ENCODE assay signal across 19 cellular contexts in genomic region chr6:23775127-23775526, GRCh38.
DNase-seq lines count a peak whose midpoint lies in the region; ATAC-seq, FAIRE-seq and TF ChIP-seq lines count a peak whose summit lies in the region.
"Had no signal": no experiment of that assay in that cellular context is flagged by ENCODE, and none has a peak within 500 bp of the region (broad histone marks: within the 10 kb centered on the region; RNA-seq: fewer than 3 reads in every experiment).

No MANE protein-coding gene starts in this region.

- H2BK5ac ChIP-seq in H1 (ENCODE audit: low read depth, low read length) (no peak overlapping the region), mesenchymal stem cell (ENCODE audit: low read depth, low read length, poor library complexity, severe bottlenecking) (no peak overlapping the region)

- no peak for FAIRE-seq in H1 (lab: Jason Lieb, UNC)
- FAIRE-seq: HepG2 had no signal

- H2AFZ ChIP-seq in H1 (ENCODE audit: low read length) = 0 out of 2 replicates have a peak overlapping the region, but pooled peaks have one; percentile 5
- no peak overlapping the region for H2AFZ ChIP-seq in mesenchymal stem cell (ENCODE audit: low read depth, low read length)

- no peaks in the 10 kb centered on the region for H3K36me3 Mint-ChIP-seq in MCF 10A (ENCODE audit: insufficient read depth, unreplicated experiment)
- H3K36me3 Mint-ChIP-seq: CD4-positive, alpha-beta memory T cell had no signal

- no peak overlapping the region for H4K5ac ChIP-seq in H1 (ENCODE audit: insufficient read length, low read depth, low read length)

- no peak for TF ChIP-seq CTCF in MCF 10A (IDR thresholded peaks at IDR 0.05; ENCODE audit: unreplicated experiment)
- TF ChIP-seq CTCF in breast epithelium (IDR thresholded peaks at IDR 0.05) = no peak
- no peak for TF ChIP-seq CTCF in H1 (IDR thresholded peaks at IDR 0.05; ENCODE audit: control extremely low read depth in 1 of 3, insufficient read depth in 1 of 3, low read depth in 1 of 3, low read length in 3 of 3)
- TF ChIP-seq CTCF in omental fat pad (IDR thresholded peaks at IDR 0.05) = no peak

- H3K27me3 Mint-ChIP-seq in MCF 10A (ENCODE audit: insufficient read depth, unreplicated experiment) = no peaks in the 10 kb centered on the region
- H3K27me3 Mint-ChIP-seq: CD4-positive, alpha-beta memory T cell had no signal

- POLR2A ChIA-PET in MCF 10A (lab: Yijun Ruan, JAX) (no interaction called here), H1 (lab: Charles Lee; ENCODE audit: partially characterized antibody) (no interaction called here)

- H3K23ac ChIP-seq in H1 (ENCODE audit: insufficient read length) (no peak overlapping the region), mesenchymal stem cell (ENCODE audit: low read length in 2 of 2) (no peak overlapping the region)

- WGBS in H1 (ENCODE audit: extremely low coverage in 1 of 2, insufficient coverage in 1 of 2, insufficient read length in 1 of 2, insufficient replicate concordance in 2 of 2, low coverage in 1 of 2, low lambda C conversion rate in 2 of 2, missing lambda C conversion rate in 1 of 2), 2 experiments = 83% methylated on average over 5 of the region's 5 CpGs; no CpG with 5 or more reads in 1 of the 2 experiments
- WGBS in mesenchymal stem cell = 72% methylated on average over 5 of the region's 5 CpGs

- H3K14ac ChIP-seq in H1 (ENCODE audit: insufficient read length) (no peak overlapping the region), mesenchymal stem cell (ENCODE audit: low read length in 2 of 2) (no peak overlapping the region)

- no peak overlapping the region for H4K8ac ChIP-seq in H1 (ENCODE audit: extremely low read depth, insufficient read depth, low read length)
- H4K8ac ChIP-seq in mesenchymal stem cell (ENCODE audit: low read length) = no peak overlapping the region

- H3K4me1 ChIP-seq in breast epithelium (no peaks in the 10 kb centered on the region), H1 (replicated peaks in 1 of 4; ENCODE audit: control insufficient read depth in 3 of 4, insufficient read depth in 4 of 4, low read length in 3 of 4) (peaks cover 0 to 3% (median under 1%) of the 10 kb centered on the region in 4 experiments; a peak in 2 of 7 replicates), mesenchymal stem cell (ENCODE audit: control insufficient read depth, insufficient read depth, low read depth, low read length) (no peaks in the 10 kb centered on the region)
- H3K4me1 ChIP-seq: BE2C had no signal

- no peak overlapping the region for H3K9ac ChIP-seq in H1 (replicated peaks in 1 of 4; ENCODE audit: extremely low read depth in 1 of 4, low read depth in 3 of 4, low read length in 3 of 4)
- H3K9ac ChIP-seq in mesenchymal stem cell (ENCODE audit: low read length) = no peak overlapping the region

- no peak overlapping the region for H2BK120ac ChIP-seq in H1 (replicated peaks; ENCODE audit: low read depth, low read length)
- no peak overlapping the region for H2BK120ac ChIP-seq in mesenchymal stem cell (ENCODE audit: low read depth, low read length)

- H3K27me3 ChIP-seq in breast epithelium (no peaks in the 10 kb centered on the region), H1 (replicated peaks in 1 of 4; ENCODE audit: control insufficient read depth in 3 of 4, extremely low read depth in 1 of 4, insufficient read depth in 3 of 4, low read length in 3 of 4) (no peaks in the 10 kb centered on the region), mesenchymal stem cell (ENCODE audit: control insufficient read depth in 1 of 2, insufficient read depth in 1 of 2, low read length in 2 of 2) (no peaks in the 10 kb centered on the region)
- H3K27me3 ChIP-seq: BE2C had no signal

- intact Hi-C loops in MCF 10A (cut with micrococcal nuclease) (no loop called here), breast epithelium (cut with DNase I; ENCODE audit: low total_unique reads) (no loop called here), head of caudate nucleus (cut with DNase I) (no loop called here)

- H2BK12ac ChIP-seq in H1 (ENCODE audit: low read depth, low read length) (no peak overlapping the region), mesenchymal stem cell (ENCODE audit: low read length in 2 of 2) (peak overlapping the region in 1 of 2 experiments; percentile 71)

- BruUV-seq in MCF 10A (replicated peaks; lab: Mats Ljungman, UMichigan) = no TSS peak

- no peak overlapping the region for H3K4me3 Mint-ChIP-seq in MCF 10A (ENCODE audit: unreplicated experiment)
- H3K4me3 Mint-ChIP-seq: CD4-positive, alpha-beta memory T cell had no signal

- H3K79me2 ChIP-seq in H1 (ENCODE audit: control insufficient read depth in 1 of 2, insufficient read depth in 2 of 2, low read length in 2 of 2) = no peaks in the 10 kb centered on the region

- H3K18ac ChIP-seq in H1 (ENCODE audit: extremely low read depth, low read length) = no peak overlapping the region
- no peak overlapping the region for H3K18ac ChIP-seq in mesenchymal stem cell (ENCODE audit: low read depth in 1 of 2, low read length in 2 of 2)

- no peak for ATAC-seq in omental fat pad (ENCODE audit: low FRiP score)
- ATAC-seq: HepG2 had no signal

- H2BK20ac ChIP-seq in H1 (ENCODE audit: low read length) = no peak overlapping the region

- H3K4me3 ChIP-seq in breast epithelium (no peak overlapping the region), H1 (ENCODE audit: extremely low read depth in 1 of 4, insufficient read depth in 2 of 4, low read depth in 3 of 4, low read length in 4 of 4) (no peak overlapping the region), mesenchymal stem cell (ENCODE audit: insufficient read depth in 1 of 2, low read depth in 1 of 2, low read length in 2 of 2) (no peak overlapping the region)

- TF ChIP-seq POLR2A in breast epithelium (IDR thresholded peaks at IDR 0.05) = no peak
- no peak for TF ChIP-seq POLR2A in H1 (IDR thresholded peaks at IDR 0.05; ENCODE audit: control extremely low read depth in 1 of 2, low read depth in 2 of 2, low read length in 2 of 2)

- H4K91ac ChIP-seq in H1 (replicated peaks; ENCODE audit: insufficient read length, low read length) = no peak overlapping the region
- H4K91ac ChIP-seq in mesenchymal stem cell (ENCODE audit: low read length) = no peak overlapping the region

- H3K4me2 ChIP-seq in H1 (ENCODE audit: insufficient read depth in 1 of 2, low read depth in 2 of 2, low read length in 2 of 2) (0 out of 4 replicates have a peak overlapping the region, but pooled peaks of 1 of the 2 experiments have one; percentile 1), mesenchymal stem cell (ENCODE audit: low read length, poor library complexity, severe bottlenecking) (no peak overlapping the region)

- DNase-seq in MCF 10A (ENCODE audit: unreplicated experiment) (peak; percentile 1), breast epithelium (ENCODE audit: low spot score in 2 of 2) (no peak), H1 (ENCODE audit: low read depth in 1 of 2, low spot score in 2 of 2) (no peak), mesenchymal stem cell (peak; percentile 8), omental fat pad (ENCODE audit: low spot score) (no peak), head of caudate nucleus (no peak), ecto neural progenitor cell (ENCODE audit: low spot score) (no peak), islet precursor cell (no peak)
- DNase-seq: BE2C; CD4-positive, alpha-beta memory T cell; GOT3; KG1; NCI-H1092; NCI-H146; NCI-H2081 treated with DMSO at 0.1 percent for 48 hours; NCI-H2227 treated with DMSO at 0.1 percent for 48 hours; NCI-H524 had no signal

- no peaks in the 10 kb centered on the region for H3K9me3 Mint-ChIP-seq in MCF 10A (ENCODE audit: unreplicated experiment)

- H3K36me3 ChIP-seq in breast epithelium = no peaks in the 10 kb centered on the region
- H3K36me3 ChIP-seq in H1 (ENCODE audit: control insufficient read depth in 2 of 4, insufficient read depth in 4 of 4, low read length in 3 of 4) = no peaks in the 10 kb centered on the region
- H3K36me3 ChIP-seq in mesenchymal stem cell (ENCODE audit: control insufficient read depth in 1 of 2, insufficient read depth in 2 of 2, low read depth in 1 of 2, low read length in 2 of 2) = no peaks in the 10 kb centered on the region
- H3K36me3 ChIP-seq: BE2C had no signal

- no peaks in the 10 kb centered on the region for H3K9me3 ChIP-seq in breast epithelium
- H3K9me3 ChIP-seq in H1 (ENCODE audit: insufficient read depth in 2 of 2, low read depth in 1 of 2, low read length in 1 of 2) = no peaks in the 10 kb centered on the region
- peaks cover 3% of the 10 kb centered on the region for H3K9me3 ChIP-seq in mesenchymal stem cell (ENCODE audit: control insufficient read depth, low read length)
- H3K9me3 ChIP-seq: BE2C had no signal

- TF ChIP-seq RAD21 in H1 (IDR thresholded peaks at IDR 0.05 in 1 of 2, conservative IDR thresholded peaks at IDR 0.05 in 1 of 2; ENCODE audit: low read depth in 2 of 2, low read length in 2 of 2) = no peak

- no peak for TF ChIP-seq EP300 in H1 (IDR thresholded peaks at IDR 0.05; ENCODE audit: borderline replicate concordance in 1 of 2, low read depth in 2 of 2, low read length in 2 of 2)

- H2BK15ac ChIP-seq in H1 (ENCODE audit: low read length) (no peak overlapping the region), mesenchymal stem cell (ENCODE audit: low read depth, poor library complexity, severe bottlenecking) (no peak overlapping the region)

- H3K27ac ChIP-seq in breast epithelium = no peak overlapping the region
- no peak overlapping the region for H3K27ac ChIP-seq in H1 (ENCODE audit: low read depth, low read length)
- H3K27ac ChIP-seq in mesenchymal stem cell (ENCODE audit: low read length, poor library complexity, severe bottlenecking) = no peak overlapping the region
- H3K27ac ChIP-seq: 22Rv1 had no signal

- H3K23me2 ChIP-seq in H1 (ENCODE audit: low read depth, low read length) = no peaks in the 10 kb centered on the region

- no peak overlapping the region for H2AK5ac ChIP-seq in H1 (ENCODE audit: low read depth, low read length)
- H2AK5ac ChIP-seq in mesenchymal stem cell (ENCODE audit: low read length, severe bottlenecking) = no peak overlapping the region

- no peak overlapping the region for H3K27ac Mint-ChIP-seq in MCF 10A (ENCODE audit: low read depth, unreplicated experiment)
- H3K27ac Mint-ChIP-seq: CD4-positive, alpha-beta memory T cell had no signal

- no peaks in the 10 kb centered on the region for H3K4me1 Mint-ChIP-seq in MCF 10A (ENCODE audit: insufficient read depth, unreplicated experiment)
- H3K4me1 Mint-ChIP-seq: CD4-positive, alpha-beta memory T cell had no signal

- H3K56ac ChIP-seq in H1 (replicated peaks; ENCODE audit: insufficient read length, low read depth, low read length) = no peak overlapping the region

- CTCF ChIA-PET in MCF 10A (lab: Yijun Ruan, JAX) = interaction anchor here (0.6 kb wide), 1 partner anchor 20 kb away, joined by 3 read pairs; no protein-coding TSS in a partner anchor
- CTCF ChIA-PET in H1 (lab: Charles Lee; ENCODE audit: partially characterized antibody) = no interaction called here

- no peak overlapping the region for H3K4ac ChIP-seq in H1 (replicated peaks; ENCODE audit: insufficient read length, low read depth, low read length)
- no peak overlapping the region for H3K4ac ChIP-seq in mesenchymal stem cell (ENCODE audit: low read depth in 1 of 2, low read length in 2 of 2)

- no peaks in the 10 kb centered on the region for H4K20me1 ChIP-seq in H1 (replicated peaks in 1 of 2; ENCODE audit: control insufficient read depth in 1 of 2, insufficient read depth in 2 of 2, low read length in 2 of 2)

- H3K79me1 ChIP-seq in H1 (ENCODE audit: low read depth, low read length) = no peaks in the 10 kb centered on the region
- H3K79me1 ChIP-seq in mesenchymal stem cell (replicated peaks; ENCODE audit: low read length, poor library complexity, severe bottlenecking) = no peaks in the 10 kb centered on the region

Comparison
In these comparisons a context has a peak if more than half of its experiments do, and no peak if none do; other contexts are left out.
1. DNase-seq: peak in MCF 10A (single experiment) and mesenchymal stem cell (single experiment); none in breast epithelium (0 of 2), H1 (0 of 2), omental fat pad (single experiment), head of caudate nucleus (0 of 42), ecto neural progenitor cell (single experiment) and islet precursor cell (single experiment).